Comparison of ENCODE assay signal across 18 cellular contexts in genomic region chr4:162912482-162912881, GRCh38.
DNase-seq lines count a peak whose midpoint lies in the region; ATAC-seq and TF ChIP-seq lines count a peak whose summit lies in the region.
"Had no signal": no experiment of that assay in that cellular context is flagged by ENCODE, and none has a peak within 500 bp of the region (broad histone marks: within the 10 kb centered on the region; RNA-seq: fewer than 3 reads in every experiment).

No MANE protein-coding gene starts in this region.

- peaks cover 12% of the 10 kb centered on the region for H3K4me1 ChIP-seq in OCI-LY3 (ENCODE audit: low read length)
- H3K4me1 ChIP-seq: BLaER1, Caco-2, HAP-1 had no signal

- ATAC-seq in GM18907 (IDR thresholded peaks at IDR 0.05; ENCODE audit: unreplicated experiment) (peak; percentile 74), HG03175 (IDR thresholded peaks at IDR 0.05; ENCODE audit: unreplicated experiment) (peak; percentile 49), HG03457 (IDR thresholded peaks at IDR 0.05; ENCODE audit: unreplicated experiment) (peak; percentile 51), GM21717 (IDR thresholded peaks at IDR 0.05; ENCODE audit: unreplicated experiment) (no peak)
- ATAC-seq: CD8-positive, alpha-beta T cell had no signal

- H3K27me3 ChIP-seq in OCI-LY3 (ENCODE audit: low read depth, low read length) = peaks cover 6% of the 10 kb centered on the region; the same call in 1 of the 2 replicates
- H3K27me3 ChIP-seq: BLaER1 had no signal

- H3K4me2 ChIP-seq in OCI-LY3 (ENCODE audit: low read length) = peak overlapping the region; percentile 0; the same call in 1 of the 2 replicates
- H3K4me2 ChIP-seq: BLaER1 had no signal

- no peak for TF ChIP-seq CTCF in OCI-LY3 (IDR thresholded peaks at IDR 0.05; ENCODE audit: low read depth, low read length)
- no peak for TF ChIP-seq CTCF in foreskin fibroblast (IDR thresholded peaks at IDR 0.05; ENCODE audit: low read depth, low read length)

- peaks cover 9% of the 10 kb centered on the region for H3K36me3 ChIP-seq in OCI-LY3 (replicated peaks; ENCODE audit: low read depth, low read length)
- H3K36me3 ChIP-seq: BLaER1, HAP-1 had no signal

- H3K9ac ChIP-seq in OCI-LY3 (ENCODE audit: low read length) = no peak overlapping the region
- H3K9ac ChIP-seq: BLaER1 had no signal

- H3K79me2 ChIP-seq in OCI-LY3 (ENCODE audit: low read length) = no peaks in the 10 kb centered on the region

- H3K4me3 ChIP-seq in OCI-LY3 (ENCODE audit: low read length) (no peak overlapping the region), foreskin fibroblast (ENCODE audit: low read depth in 1 of 2, low read length in 2 of 2) (no peak overlapping the region)
- H3K4me3 ChIP-seq: BLaER1, HAP-1 had no signal

- no peak for DNase-seq in foreskin fibroblast
- no peak for DNase-seq in mesenteric fat pad (ENCODE audit: low spot score)
- DNase-seq in OCI-M2 (lab: John Stamatoyannopoulos, UW; ENCODE audit: unreplicated experiment) = no peak
- DNase-seq: Caco-2; CD4-positive, CD25-positive, alpha-beta regulatory T cell; CD8-positive, alpha-beta T cell; DMS153; DND-41; GOT3; HFFc6 had no signal

- H3K27ac ChIP-seq in OCI-LY3 (ENCODE audit: low read length) = no peak overlapping the region
- H3K27ac ChIP-seq: BLaER1, C4-2B had no signal

- peaks cover 20% of the 10 kb centered on the region; the same call in 1 of the 2 replicates for H3K9me3 ChIP-seq in OCI-LY3 (ENCODE audit: insufficient read depth, low read length)
- H3K9me3 ChIP-seq: Caco-2, HAP-1 had no signal

- H4K20me1 ChIP-seq in OCI-LY3 (ENCODE audit: insufficient read depth, low read length) = no peaks in the 10 kb centered on the region
- H4K20me1 ChIP-seq: BLaER1 had no signal

- H2AFZ ChIP-seq in OCI-LY3 (ENCODE audit: low read depth, low read length) = no peak overlapping the region
